In genomic region chr10:61662794-61663259, GRCh38 we compare ENCODE assay signal across 9 cellular contexts. TPM values are rescaled to one million over a fixed set of nuclear protein-coding genes. Genes with fewer than 3 reads are reported as not detected.
A peak's percentile ranks its signal among the peaks of the same experiment; 100 is the strongest.
DNase-seq lines count a peak whose midpoint lies in the region; ATAC-seq and TF ChIP-seq lines count a peak whose summit lies in the region.
"Had no signal": no experiment of that assay in that cellular context is flagged by ENCODE, and none has a peak within 500 bp of the region (broad histone marks: within the 10 kb centered on the region; RNA-seq: fewer than 3 reads in every experiment).

CABCOCO1 (plus strand) TSS chr10:61662929; CDS start chr10:61662973, 44 bp downstream.

- H3K27ac ChIP-seq in colonic mucosa = peak within 1 kb of the TSS; percentile 9
- H3K27ac ChIP-seq in skin epidermis = peak within 1 kb of the TSS in 8 of 21 experiments; percentile 4 to 49 (median 36)
- H3K27ac ChIP-seq in CD4-positive, alpha-beta memory T cell (ENCODE audit: low read depth, low read length) = no peak within 1 kb of the TSS

- peak within 1 kb of the TSS; percentile 48 for H3K4me3 ChIP-seq in colonic mucosa
- peak within 1 kb of the TSS; percentile 78 for H3K4me3 ChIP-seq in kidney epithelial cell (ENCODE audit: low read depth, low read length)
- peak within 1 kb of the TSS; percentile 22 to 50 (median 41) for H3K4me3 ChIP-seq in skin epidermis
- H3K4me3 ChIP-seq in CD4-positive, alpha-beta memory T cell (ENCODE audit: low read length in 2 of 2) = no peak within 1 kb of the TSS

- no peaks in the 10 kb centered on the region for H3K9me3 ChIP-seq in colonic mucosa
- H3K9me3 ChIP-seq in CD4-positive, alpha-beta memory T cell (ENCODE audit: control insufficient read depth in 1 of 2, low read length in 2 of 2) = no peaks in the 10 kb centered on the region

- peaks cover 0 to 2% (median 0%) of the 10 kb centered on the region in 8 donors for H3K9me3 Mint-ChIP-seq in CD4-positive, alpha-beta memory T cell
- H3K9me3 Mint-ChIP-seq: activated T-cell treated with anti-CD3 and anti-CD28 coated beads, Interleukin-2, amount 50 U/mL, for 4 hours had no signal

- CTCF ChIA-PET in CD4-positive, alpha-beta memory T cell (lab: Charles Lee; ENCODE audit: partially characterized antibody) = no interaction called here

- intact Hi-C loops in colonic mucosa (cut with DNase I) = no loop called here
- intact Hi-C loops in CD4-positive, alpha-beta memory T cell (cut with micrococcal nuclease) = no loop called here

- H3K27me3 Mint-ChIP-seq in CD4-positive, alpha-beta memory T cell = peaks cover 30 to 35% of the 10 kb centered on the region in 2 donors

- TF ChIP-seq CTCF in colonic mucosa (IDR thresholded peaks at IDR 0.05) (no peak), kidney epithelial cell (IDR thresholded peaks at IDR 0.05; ENCODE audit: insufficient read depth, low read length, poor library complexity, severe bottlenecking) (peak; percentile 40)

- H3K4me1 ChIP-seq in colonic mucosa = no peaks in the 10 kb centered on the region
- no peaks in the 10 kb centered on the region for H3K4me1 ChIP-seq in CD4-positive, alpha-beta memory T cell (ENCODE audit: insufficient read depth, low read length)

- no peaks in the 10 kb centered on the region for H3K36me3 Mint-ChIP-seq in CD4-positive, alpha-beta memory T cell

- H3K36me3 ChIP-seq in colonic mucosa (no peaks in the 10 kb centered on the region), kidney epithelial cell (ENCODE audit: control insufficient read depth, insufficient read depth, low read length) (no peaks in the 10 kb centered on the region)
- H3K36me3 ChIP-seq in CD4-positive, alpha-beta memory T cell (ENCODE audit: insufficient read depth, low read length) = no peaks in the 10 kb centered on the region

- H3K4me1 Mint-ChIP-seq in CD4-positive, alpha-beta memory T cell = peaks cover 0 to 5% (median 0%) of the 10 kb centered on the region in 4 donors

- POLR2A ChIA-PET in CD4-positive, alpha-beta memory T cell (lab: Charles Lee; ENCODE audit: partially characterized antibody) = no interaction called here

- peak within 1 kb of the TSS in 2 of 8 donors; percentile 8 to 58 for H3K4me3 Mint-ChIP-seq in CD4-positive, alpha-beta memory T cell
- H3K4me3 Mint-ChIP-seq: activated T-cell treated with anti-CD3 and anti-CD28 coated beads, Interleukin-2, amount 50 U/mL, for 4 hours had no signal

- ATAC-seq in GM18520 (IDR thresholded peaks at IDR 0.05; ENCODE audit: unreplicated experiment) = no peak
- ATAC-seq in HG02938 (IDR thresholded peaks at IDR 0.05; ENCODE audit: unreplicated experiment) = no peak

- H3K9ac ChIP-seq in colonic mucosa (ENCODE audit: low read depth in 2 of 2, low read length in 2 of 2) = peak within 1 kb of the TSS in 1 of 2 donors; percentile 54

- H3K27ac Mint-ChIP-seq in CD4-positive, alpha-beta memory T cell = no peak within 1 kb of the TSS

- DNase-seq in AG20443 (ENCODE audit: low spot score) (peak; percentile 92), NCI-H2029 treated with DMSO at 0.1 percent for 48 hours (lab: John Stamatoyannopoulos, UW) (peak; percentile 1), colonic mucosa (peak; percentile 63), kidney epithelial cell (ENCODE audit: low read depth) (no peak)
- no peak for DNase-seq in CD4-positive, alpha-beta memory T cell
- DNase-seq: activated T-cell treated with anti-CD3 and anti-CD28 coated beads, Interleukin-2, amount 50 U/mL, for 4 hours had no signal

- H3K27me3 ChIP-seq in colonic mucosa (no peaks in the 10 kb centered on the region), kidney epithelial cell (ENCODE audit: control insufficient read depth, insufficient read depth, low read length) (no peaks in the 10 kb centered on the region)
- H3K27me3 ChIP-seq in CD4-positive, alpha-beta memory T cell (ENCODE audit: insufficient read depth, low read length) = peaks cover 6% of the 10 kb centered on the region

RNA-seq across cellular contexts. Expression of gene CABCOCO1, which starts in this region (rescaled TPM):
- not detected for total RNA-seq in colonic mucosa
- total RNA-seq in kidney epithelial cell = 0.07 and 0.33 TPM in 2 replicates
- not detected for total RNA-seq in CD4-positive, alpha-beta memory T cell
- not detected for polyA plus RNA-seq in CD4-positive, alpha-beta memory T cell
- total RNA-seq: activated T-cell treated with anti-CD3 and anti-CD28 coated beads, Interleukin-2, amount 50 U/mL, for 4 hours had no signal

Comparison
In these comparisons a context has a peak if more than half of its experiments do, and no peak if none do; other contexts are left out.
1. Peak in DNase-seq, H3K4me3 ChIP-seq and H3K27ac ChIP-seq in colonic mucosa; RNA of the gene not detected or under 1 TPM.
2. DNase-seq: peak in AG20443 (single experiment) and NCI-H2029 treated with DMSO at 0.1 percent for 48 hours (single experiment); none in kidney epithelial cell (single experiment) and CD4-positive, alpha-beta memory T cell (0 of 5).
3. H3K4me3 ChIP-seq: peak in kidney epithelial cell (single experiment) and skin epidermis (7 of 7); none in CD4-positive, alpha-beta memory T cell (0 of 2).